In the genomic region with DNA sequence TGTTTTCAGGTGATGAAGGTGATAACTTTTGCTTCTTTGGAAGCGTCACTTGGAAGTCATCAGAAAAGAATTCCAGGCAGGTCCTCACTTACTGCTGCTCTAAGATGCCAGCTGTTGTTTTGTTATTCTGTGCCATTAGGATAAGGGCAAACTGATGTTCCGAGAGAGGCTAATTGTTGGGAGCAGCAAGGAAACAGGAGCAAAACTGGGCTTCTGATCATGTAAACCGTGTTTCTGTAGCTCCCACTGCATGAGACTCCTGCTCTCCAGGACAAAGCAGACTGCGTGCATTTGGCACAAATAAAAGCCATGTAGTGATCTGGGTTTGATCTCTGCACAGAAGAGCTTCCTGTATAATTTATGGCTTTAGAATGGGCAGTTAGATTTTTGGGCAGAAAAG, we compare ENCODE assay signal across 25 cellular contexts.
"Had no signal": no experiment of that assay in that cellular context is flagged by ENCODE, and none has a peak within 500 bp of the region (broad histone marks: within the 10 kb centered on the region; RNA-seq: fewer than 3 reads in every experiment).

No MANE protein-coding gene starts in this region.

- H3K4me3 Mint-ChIP-seq: activated CD4-positive, alpha-beta T cell treated with anti-CD3 and anti-CD28 coated beads, Interleukin-2, amount 10 ng/mL, durations not matched to agents 24 days and 14 days; activated CD8-positive, alpha-beta T cell treated with anti-CD3 and anti-CD28 coated beads for 36 hours; activated T-cell treated with anti-CD3 and anti-CD28 coated beads, Interleukin-2, amount 50 U/mL, for 72 hours; activated T-helper 17 cell treated with anti-CD3 and anti-CD28 coated beads, Interleukin-2, amount 50 U/mL, for 72 hours; T-cell had no signal

- H3K9me3 ChIP-seq: adrenal gland, body of pancreas had no signal

- H3K4me1 ChIP-seq: adrenal gland, body of pancreas, breast epithelium had no signal

- H3K36me3 ChIP-seq: adrenal gland, breast epithelium had no signal

- H3K27ac Mint-ChIP-seq: activated CD4-positive, alpha-beta T cell treated with anti-CD3 and anti-CD28 coated beads, Interleukin-2, amount 10 ng/mL, durations not matched to agents 24 days and 14 days; activated CD8-positive, alpha-beta T cell treated with anti-CD3 and anti-CD28 coated beads for 36 hours; activated T-helper 17 cell treated with anti-CD3 and anti-CD28 coated beads, Interleukin-2, amount 50 U/mL, for 72 hours; T-cell had no signal

- H3K36me3 Mint-ChIP-seq: T-cell had no signal

- H3K27me3 ChIP-seq: adrenal gland, body of pancreas, breast epithelium had no signal

- DNase-seq: activated CD4-positive, alpha-beta T cell treated with anti-CD3 and anti-CD28 coated beads, Interleukin-2, amount 10 ng/mL, durations not matched to agents 24 days and 14 days; activated CD4-positive, alpha-beta T cell treated with anti-CD3 and anti-CD28 coated beads, Interleukin-2, amount 50 U/mL, for 4 hours; activated CD8-positive, alpha-beta T cell treated with anti-CD3 and anti-CD28 coated beads for 36 hours; activated effector memory CD4-positive, alpha-beta T cell treated with anti-CD3 and anti-CD28 coated beads, Interleukin-2, amount 50 U/mL, for 16 hours; activated naive CD4-positive, alpha-beta T cell treated with Interleukin-2 at 50 U/mL for 16 hours; activated T-cell treated with anti-CD3 and anti-CD28 coated beads, Interleukin-2, amount 50 U/mL, for 1 hour; activated T-cell treated with anti-CD3 and anti-CD28 coated beads, Interleukin-2, amount 50 U/mL, for 72 hours; adrenal gland; body of pancreas; KG1; NCI-H1092 treated with DMSO at 0.1 percent for 48 hours; NCI-H1417; NCI-H146; NCI-H2029; NCI-H345; NCI-H524 treated with DMSO at 0.1 percent for 48 hours; NK-92 treated with Interleukin-12 subunit alpha and Interleukin-12 subunit beta, amount 100 ng/mL, for 24 hours; PC-9; SIG-M5; T-cell; T1000; WERI-Rb-1 had no signal

- H2AFZ ChIP-seq: PC-9 had no signal

- H3K27me3 Mint-ChIP-seq: activated CD4-positive, alpha-beta T cell treated with anti-CD3 and anti-CD28 coated beads, Interleukin-2, amount 10 ng/mL, durations not matched to agents 24 days and 14 days; activated CD8-positive, alpha-beta T cell treated with anti-CD3 and anti-CD28 coated beads for 36 hours; T-cell had no signal

- H3K4me3 ChIP-seq: adrenal gland, body of pancreas, breast epithelium, PC-9 had no signal

- H3K27ac ChIP-seq: adrenal gland, body of pancreas, breast epithelium, PC-9, RWPE1, WERI-Rb-1 had no signal

- H3K4me2 ChIP-seq: PC-9 had no signal
